In the genomic region with DNA sequence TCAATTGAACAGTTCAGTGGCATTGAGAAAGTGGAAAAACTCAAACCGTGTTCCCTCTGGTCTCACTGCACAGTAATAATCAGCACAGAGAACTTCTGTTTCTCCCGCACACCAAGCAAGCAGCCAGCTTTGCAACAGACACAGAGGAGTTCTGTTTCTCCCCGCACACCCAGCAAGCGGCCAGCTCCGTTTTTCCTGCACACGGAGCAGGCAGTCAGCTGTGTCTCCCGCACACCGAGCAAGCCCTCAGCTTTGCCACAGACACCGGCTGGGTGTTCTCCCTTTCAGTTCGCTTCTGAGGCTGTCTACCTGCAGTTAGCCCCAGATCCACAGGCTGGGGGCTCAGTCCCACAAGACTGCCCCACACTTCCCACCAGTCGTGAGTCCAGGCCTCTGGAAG, we compare ENCODE assay signal across 9 cellular contexts. TPM values are rescaled to one million over a fixed set of nuclear protein-coding genes. Genes with fewer than 3 reads are reported as not detected.
DNase-seq lines count a peak whose midpoint lies in the region; ATAC-seq and TF ChIP-seq lines count a peak whose summit lies in the region.
"Had no signal": no experiment of that assay in that cellular context is flagged by ENCODE, and none has a peak within 500 bp of the region (broad histone marks: within the 10 kb centered on the region; RNA-seq: fewer than 3 reads in every experiment).

No MANE protein-coding gene starts in this region.

- H3K9me3 ChIP-seq in BLaER1 (no peaks in the 10 kb centered on the region), Panc1 (ENCODE audit: control insufficient read depth, insufficient read depth, low read depth, low read length) (no peaks in the 10 kb centered on the region)

- H3K4me2 ChIP-seq in BLaER1 = peak overlapping the region; percentile 65

- no peak overlapping the region for H3K4me3 Mint-ChIP-seq in glutamatergic neuron (ENCODE audit: unreplicated experiment)
- H3K4me3 Mint-ChIP-seq in effector memory CD8-positive, alpha-beta T cell = peak overlapping the region in 1 of 2 donors; percentile 31

- H3K36me3 ChIP-seq in BLaER1 (no peaks in the 10 kb centered on the region), Panc1 (ENCODE audit: control insufficient read depth, insufficient read depth, low read length) (no peaks in the 10 kb centered on the region)

- no TSS peak for BruUV-seq in Panc1 (replicated peaks; lab: Mats Ljungman, UMichigan)

- H3K27ac Mint-ChIP-seq in glutamatergic neuron (ENCODE audit: unreplicated experiment) = peak overlapping the region; percentile 75
- H3K27ac Mint-ChIP-seq in effector memory CD8-positive, alpha-beta T cell = no peak overlapping the region

- peaks cover 18% of the 10 kb centered on the region for H3K27me3 ChIP-seq in BLaER1
- H3K27me3 ChIP-seq in Panc1 (ENCODE audit: control insufficient read depth, insufficient read depth, low read length) = no peaks in the 10 kb centered on the region

- intact Hi-C loops in Panc1 (cut with micrococcal nuclease; ENCODE audit: unreplicated experiment) = no loop called here

- peaks cover 7% of the 10 kb centered on the region for H3K9me3 Mint-ChIP-seq in glutamatergic neuron (ENCODE audit: unreplicated experiment)
- no peaks in the 10 kb centered on the region for H3K9me3 Mint-ChIP-seq in effector memory CD8-positive, alpha-beta T cell

- 0 out of 2 replicates have a peak overlapping the region, but pooled peaks have one; percentile 3 for H3K9ac ChIP-seq in BLaER1

- no peaks in the 10 kb centered on the region for H3K36me3 Mint-ChIP-seq in glutamatergic neuron (ENCODE audit: unreplicated experiment)
- H3K36me3 Mint-ChIP-seq in effector memory CD8-positive, alpha-beta T cell (ENCODE audit: insufficient read depth) = no peaks in the 10 kb centered on the region

- H3K27ac ChIP-seq in BLaER1 (no peak overlapping the region), Panc1 (ENCODE audit: low read length) (no peak overlapping the region)

- peaks cover 25% of the 10 kb centered on the region for H3K4me1 ChIP-seq in BLaER1
- H3K4me1 ChIP-seq in Panc1 (ENCODE audit: control insufficient read depth, insufficient read depth, low read length) = peaks cover 6% of the 10 kb centered on the region; the same call in 1 of the 2 replicates

- DNase-seq in Panc1 (ENCODE audit: low read depth, low spot score) (no peak), glutamatergic neuron (no peak), hepatic stellate cell (ENCODE audit: low spot score) (no peak)
- no peak for DNase-seq in effector memory CD8-positive, alpha-beta T cell
- DNase-seq in activated CD8-positive, alpha-beta memory T cell treated with anti-CD3 and anti-CD28 coated beads for 24 hours = no peak
- DNase-seq: activated CD4-positive, alpha-beta T cell treated with anti-CD3 and anti-CD28 coated beads for 4 hours; NCI-H1930; small intestine had no signal

- no peaks in the 10 kb centered on the region for H4K20me1 ChIP-seq in BLaER1

- peaks cover 8% of the 10 kb centered on the region for H3K27me3 Mint-ChIP-seq in glutamatergic neuron (ENCODE audit: unreplicated experiment)
- H3K27me3 Mint-ChIP-seq in effector memory CD8-positive, alpha-beta T cell = peaks cover 0 to 14% of the 10 kb centered on the region in 2 donors

- peak; percentile 48 for ATAC-seq in Panc1
- no peak for ATAC-seq in effector memory CD8-positive, alpha-beta T cell (replicated peaks)

- H3K4me3 ChIP-seq in BLaER1 (no peak overlapping the region), Panc1 (ENCODE audit: low read depth in 2 of 2, low read length in 2 of 2) (no peak overlapping the region)

- TF ChIP-seq CTCF in Panc1 (IDR thresholded peaks at IDR 0.05) (no peak), glutamatergic neuron (IDR thresholded peaks at IDR 0.05; ENCODE audit: partially characterized antibody, unreplicated experiment) (no peak)

- peaks cover 12% of the 10 kb centered on the region for H3K4me1 Mint-ChIP-seq in glutamatergic neuron (ENCODE audit: low read depth, unreplicated experiment)
- peaks cover 5 to 6% of the 10 kb centered on the region in 2 donors for H3K4me1 Mint-ChIP-seq in effector memory CD8-positive, alpha-beta T cell (ENCODE audit: low read depth in 2 of 2)

- CTCF ChIA-PET in Panc1 (lab: Charles Lee) = interaction anchor here (0.6 to 0.7 kb wide), 2 partner anchors 26 to 40 kb away, joined by 3 read pairs; no protein-coding TSS in a partner anchor

- in situ Hi-C loops in Panc1 (cut with HindIII; ENCODE audit: low pct_unique_long_range_greater_than_20kb, low sequenced_read_pairs) = no loop called here

- POLR2A ChIA-PET in Panc1 (lab: Charles Lee) = interaction anchor here (0.7 kb wide), 1 partner anchor 11 kb away, joined by 3 read pairs; no protein-coding TSS in a partner anchor

RNA-seq across cellular contexts. Expression of a gene that starts 9.9 kb away (rescaled TPM):
- total RNA-seq in Panc1 (2021; ENCODE audit: unreplicated experiment) = 257 TPM
- 397 TPM for polyA plus RNA-seq in Panc1 (2012; ENCODE audit: insufficient read length)
- 182 TPM for total RNA-seq in glutamatergic neuron (ENCODE audit: unreplicated experiment)

RNA-seq across cellular contexts. Expression of a gene that starts 31.3 kb away (rescaled TPM):
- total RNA-seq in Panc1 (2021; ENCODE audit: unreplicated experiment) = 256 TPM
- 495 TPM for polyA plus RNA-seq in Panc1 (2012; ENCODE audit: insufficient read length)
- 12.7 TPM for total RNA-seq in glutamatergic neuron (ENCODE audit: unreplicated experiment)

RNA-seq across cellular contexts. Expression of a gene that starts 39.9 kb away (rescaled TPM):
- total RNA-seq in Panc1 (2021; ENCODE audit: unreplicated experiment) (229 TPM), glutamatergic neuron (ENCODE audit: unreplicated experiment) (67.5 TPM)
- 200 TPM for polyA plus RNA-seq in Panc1 (2012; ENCODE audit: insufficient read length)

RNA-seq across cellular contexts. Expression of a gene that starts 41.8 kb away (rescaled TPM):
- total RNA-seq in Panc1 (2021; ENCODE audit: unreplicated experiment) (45.2 TPM), glutamatergic neuron (ENCODE audit: unreplicated experiment) (29.7 TPM)
- polyA plus RNA-seq in Panc1 (2012; ENCODE audit: insufficient read length) = 35.2 TPM

RNA-seq across cellular contexts. Expression of a gene that starts 42.3 kb away (rescaled TPM):
- total RNA-seq in Panc1 (2021; ENCODE audit: unreplicated experiment) (105 TPM), glutamatergic neuron (ENCODE audit: unreplicated experiment) (51.5 TPM)
- polyA plus RNA-seq in Panc1 (2012; ENCODE audit: insufficient read length) = 143 TPM

Comparison
In these comparisons a context has a peak if more than half of its experiments do, and no peak if none do; other contexts are left out.
1. RNA of a gene that starts 31.3 kb away (total RNA-seq): 256 TPM in Panc1 (single experiment); 12.7 TPM in glutamatergic neuron (single experiment); every median in the first group is over 10 times any median in the second.